In the genomic region with DNA sequence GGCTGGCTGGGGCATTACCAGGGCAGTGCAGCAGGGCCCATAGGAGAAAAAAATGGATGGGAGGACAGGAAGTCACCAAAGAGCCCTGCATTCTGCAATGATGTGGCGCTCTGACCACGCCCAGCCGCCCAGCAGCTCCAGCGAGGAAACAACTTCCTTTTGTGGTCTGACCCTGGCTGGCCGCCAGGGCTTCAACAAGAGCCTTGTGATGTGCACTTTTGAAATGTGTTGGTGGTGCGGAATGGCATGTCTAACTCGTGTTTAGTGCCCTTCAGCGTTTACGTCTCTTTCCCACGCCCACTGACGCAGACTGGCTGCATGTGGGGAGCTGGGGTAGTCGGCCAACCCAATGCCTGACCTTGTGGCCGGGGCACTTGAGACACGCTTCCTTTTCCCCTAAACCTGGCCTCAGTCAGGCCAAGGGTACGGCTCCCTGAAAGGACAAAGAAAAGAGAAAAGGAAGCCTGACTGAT, we compare ENCODE assay signal across 1 cellular context.
TF ChIP-seq lines count a peak whose summit lies in the region.

No MANE protein-coding gene starts in this region.

TF ChIP-seq in K562, 482 proteins besides CTCF, POLR2A, EP300 and RAD21 (continued from another document and continues in another):
- TF ChIP-seq, protein P1, sequence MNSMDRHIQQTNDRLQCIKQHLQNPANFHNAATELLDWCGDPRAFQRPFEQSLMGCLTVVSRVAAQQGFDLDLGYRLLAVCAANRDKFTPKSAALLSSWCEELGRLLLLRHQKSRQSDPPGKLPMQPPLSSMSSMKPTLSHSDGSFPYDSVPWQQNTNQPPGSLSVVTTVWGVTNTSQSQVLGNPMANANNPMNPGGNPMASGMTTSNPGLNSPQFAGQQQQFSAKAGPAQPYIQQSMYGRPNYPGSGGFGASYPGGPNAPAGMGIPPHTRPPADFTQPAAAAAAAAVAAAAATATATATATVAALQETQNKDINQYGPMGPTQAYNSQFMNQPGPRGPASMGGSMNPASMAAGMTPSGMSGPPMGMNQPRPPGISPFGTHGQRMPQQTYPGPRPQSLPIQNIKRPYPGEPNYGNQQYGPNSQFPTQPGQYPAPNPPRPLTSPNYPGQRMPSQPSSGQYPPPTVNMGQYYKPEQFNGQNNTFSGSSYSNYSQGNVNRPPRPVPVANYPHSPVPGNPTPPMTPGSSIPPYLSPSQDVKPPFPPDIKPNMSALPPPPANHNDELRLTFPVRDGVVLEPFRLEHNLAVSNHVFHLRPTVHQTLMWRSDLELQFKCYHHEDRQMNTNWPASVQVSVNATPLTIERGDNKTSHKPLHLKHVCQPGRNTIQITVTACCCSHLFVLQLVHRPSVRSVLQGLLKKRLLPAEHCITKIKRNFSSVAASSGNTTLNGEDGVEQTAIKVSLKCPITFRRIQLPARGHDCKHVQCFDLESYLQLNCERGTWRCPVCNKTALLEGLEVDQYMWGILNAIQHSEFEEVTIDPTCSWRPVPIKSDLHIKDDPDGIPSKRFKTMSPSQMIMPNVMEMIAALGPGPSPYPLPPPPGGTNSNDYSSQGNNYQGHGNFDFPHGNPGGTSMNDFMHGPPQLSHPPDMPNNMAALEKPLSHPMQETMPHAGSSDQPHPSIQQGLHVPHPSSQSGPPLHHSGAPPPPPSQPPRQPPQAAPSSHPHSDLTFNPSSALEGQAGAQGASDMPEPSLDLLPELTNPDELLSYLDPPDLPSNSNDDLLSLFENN (IDR thresholded peaks at IDR 0.05; ENCODE audit: low read depth in 2 of 2, low read length in 2 of 2): no peak
- 0 out of 2 replicates have a peak, but pooled peaks have one; percentile 66 for TF ChIP-seq E2F3 (CRISPR knock-in tag; IDR thresholded peaks at IDR 0.05)
- TF ChIP-seq CREM (IDR thresholded peaks at IDR 0.05; ENCODE audit: low read depth): peak; percentile 55; the same call in 1 of the 2 replicates
- no peak for TF ChIP-seq ZNF146 (CRISPR knock-in tag; IDR thresholded peaks at IDR 0.05; ENCODE audit: unreplicated experiment)
- TF ChIP-seq SMARCA5 (IDR thresholded peaks at IDR 0.05): no peak
- TF ChIP-seq SRF (CRISPR knock-in tag; IDR thresholded peaks at IDR 0.05): peak in 1 of 2 experiments; percentile 97; a peak in 2 of 4 replicates
- TF ChIP-seq LCOR (CRISPR knock-in tag; IDR thresholded peaks at IDR 0.05): 0 out of 2 replicates have a peak, but pooled peaks have one; percentile 23
- no peak for TF ChIP-seq NR2C2 (CRISPR knock-in tag; IDR thresholded peaks at IDR 0.05)
- peak; percentile 61; the same call in 1 of the 2 replicates for TF ChIP-seq NR2C2 (tag; IDR thresholded peaks at IDR 0.05)
- no peak for TF ChIP-seq CEBPZ (IDR thresholded peaks at IDR 0.05; ENCODE audit: borderline replicate concordance, low read depth, low read length)
- TF ChIP-seq RFX7 (CRISPR knock-in tag; IDR thresholded peaks at IDR 0.05): no peak
- TF ChIP-seq TAL1 (IDR thresholded peaks at IDR 0.05): no peak
- TF ChIP-seq HEY1 (CRISPR knock-in tag; IDR thresholded peaks at IDR 0.05; ENCODE audit: borderline replicate concordance): no peak
- TF ChIP-seq NCOR1 (IDR thresholded peaks at IDR 0.05): no peak
- TF ChIP-seq HCFC1 (IDR thresholded peaks at IDR 0.05; ENCODE audit: low read depth, low read length): no peak
- no peak for TF ChIP-seq BCL6 (CRISPR knock-in tag; IDR thresholded peaks at IDR 0.05)
- TF ChIP-seq PTTG1 (tag; IDR thresholded peaks at IDR 0.05; ENCODE audit: low read depth): no peak
- TF ChIP-seq ZNF778 (CRISPR knock-in tag; IDR thresholded peaks at IDR 0.05): no peak
- TF ChIP-seq MEIS2 (IDR thresholded peaks at IDR 0.05; ENCODE audit: partially characterized antibody): no peak
- TF ChIP-seq RBBP5 (IDR thresholded peaks at IDR 0.05; ENCODE audit: borderline replicate concordance, insufficient read depth, low read length, poor library complexity, severe bottlenecking): peak; percentile 59
- TF ChIP-seq ESRRA (IDR thresholded peaks at IDR 0.05; ENCODE audit: borderline replicate concordance, low read depth): peak; percentile 77; the same call in 1 of the 2 replicates
- TF ChIP-seq, protein P2, sequence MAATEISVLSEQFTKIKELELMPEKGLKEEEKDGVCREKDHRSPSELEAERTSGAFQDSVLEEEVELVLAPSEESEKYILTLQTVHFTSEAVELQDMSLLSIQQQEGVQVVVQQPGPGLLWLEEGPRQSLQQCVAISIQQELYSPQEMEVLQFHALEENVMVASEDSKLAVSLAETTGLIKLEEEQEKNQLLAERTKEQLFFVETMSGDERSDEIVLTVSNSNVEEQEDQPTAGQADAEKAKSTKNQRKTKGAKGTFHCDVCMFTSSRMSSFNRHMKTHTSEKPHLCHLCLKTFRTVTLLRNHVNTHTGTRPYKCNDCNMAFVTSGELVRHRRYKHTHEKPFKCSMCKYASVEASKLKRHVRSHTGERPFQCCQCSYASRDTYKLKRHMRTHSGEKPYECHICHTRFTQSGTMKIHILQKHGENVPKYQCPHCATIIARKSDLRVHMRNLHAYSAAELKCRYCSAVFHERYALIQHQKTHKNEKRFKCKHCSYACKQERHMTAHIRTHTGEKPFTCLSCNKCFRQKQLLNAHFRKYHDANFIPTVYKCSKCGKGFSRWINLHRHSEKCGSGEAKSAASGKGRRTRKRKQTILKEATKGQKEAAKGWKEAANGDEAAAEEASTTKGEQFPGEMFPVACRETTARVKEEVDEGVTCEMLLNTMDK (IDR thresholded peaks at IDR 0.05; ENCODE audit: borderline replicate concordance, insufficient read depth, low read depth, low read length, poor library complexity, severe bottlenecking): no peak
- peak; percentile 27; the same call in 1 of the 2 replicates for TF ChIP-seq GABPB1 (CRISPR knock-in tag; IDR thresholded peaks at IDR 0.05)
- TF ChIP-seq, protein P3, sequence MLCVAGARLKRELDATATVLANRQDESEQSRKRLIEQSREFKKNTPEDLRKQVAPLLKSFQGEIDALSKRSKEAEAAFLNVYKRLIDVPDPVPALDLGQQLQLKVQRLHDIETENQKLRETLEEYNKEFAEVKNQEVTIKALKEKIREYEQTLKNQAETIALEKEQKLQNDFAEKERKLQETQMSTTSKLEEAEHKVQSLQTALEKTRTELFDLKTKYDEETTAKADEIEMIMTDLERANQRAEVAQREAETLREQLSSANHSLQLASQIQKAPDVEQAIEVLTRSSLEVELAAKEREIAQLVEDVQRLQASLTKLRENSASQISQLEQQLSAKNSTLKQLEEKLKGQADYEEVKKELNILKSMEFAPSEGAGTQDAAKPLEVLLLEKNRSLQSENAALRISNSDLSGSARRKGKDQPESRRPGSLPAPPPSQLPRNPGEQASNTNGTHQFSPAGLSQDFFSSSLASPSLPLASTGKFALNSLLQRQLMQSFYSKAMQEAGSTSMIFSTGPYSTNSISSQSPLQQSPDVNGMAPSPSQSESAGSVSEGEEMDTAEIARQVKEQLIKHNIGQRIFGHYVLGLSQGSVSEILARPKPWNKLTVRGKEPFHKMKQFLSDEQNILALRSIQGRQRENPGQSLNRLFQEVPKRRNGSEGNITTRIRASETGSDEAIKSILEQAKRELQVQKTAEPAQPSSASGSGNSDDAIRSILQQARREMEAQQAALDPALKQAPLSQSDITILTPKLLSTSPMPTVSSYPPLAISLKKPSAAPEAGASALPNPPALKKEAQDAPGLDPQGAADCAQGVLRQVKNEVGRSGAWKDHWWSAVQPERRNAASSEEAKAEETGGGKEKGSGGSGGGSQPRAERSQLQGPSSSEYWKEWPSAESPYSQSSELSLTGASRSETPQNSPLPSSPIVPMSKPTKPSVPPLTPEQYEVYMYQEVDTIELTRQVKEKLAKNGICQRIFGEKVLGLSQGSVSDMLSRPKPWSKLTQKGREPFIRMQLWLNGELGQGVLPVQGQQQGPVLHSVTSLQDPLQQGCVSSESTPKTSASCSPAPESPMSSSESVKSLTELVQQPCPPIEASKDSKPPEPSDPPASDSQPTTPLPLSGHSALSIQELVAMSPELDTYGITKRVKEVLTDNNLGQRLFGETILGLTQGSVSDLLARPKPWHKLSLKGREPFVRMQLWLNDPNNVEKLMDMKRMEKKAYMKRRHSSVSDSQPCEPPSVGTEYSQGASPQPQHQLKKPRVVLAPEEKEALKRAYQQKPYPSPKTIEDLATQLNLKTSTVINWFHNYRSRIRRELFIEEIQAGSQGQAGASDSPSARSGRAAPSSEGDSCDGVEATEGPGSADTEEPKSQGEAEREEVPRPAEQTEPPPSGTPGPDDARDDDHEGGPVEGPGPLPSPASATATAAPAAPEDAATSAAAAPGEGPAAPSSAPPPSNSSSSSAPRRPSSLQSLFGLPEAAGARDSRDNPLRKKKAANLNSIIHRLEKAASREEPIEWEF (CRISPR knock-in tag; IDR thresholded peaks at IDR 0.05): no peak
- no peak for TF ChIP-seq KAT7 (CRISPR knock-in tag; IDR thresholded peaks at IDR 0.05; ENCODE audit: borderline replicate concordance)
- TF ChIP-seq, protein P4, sequence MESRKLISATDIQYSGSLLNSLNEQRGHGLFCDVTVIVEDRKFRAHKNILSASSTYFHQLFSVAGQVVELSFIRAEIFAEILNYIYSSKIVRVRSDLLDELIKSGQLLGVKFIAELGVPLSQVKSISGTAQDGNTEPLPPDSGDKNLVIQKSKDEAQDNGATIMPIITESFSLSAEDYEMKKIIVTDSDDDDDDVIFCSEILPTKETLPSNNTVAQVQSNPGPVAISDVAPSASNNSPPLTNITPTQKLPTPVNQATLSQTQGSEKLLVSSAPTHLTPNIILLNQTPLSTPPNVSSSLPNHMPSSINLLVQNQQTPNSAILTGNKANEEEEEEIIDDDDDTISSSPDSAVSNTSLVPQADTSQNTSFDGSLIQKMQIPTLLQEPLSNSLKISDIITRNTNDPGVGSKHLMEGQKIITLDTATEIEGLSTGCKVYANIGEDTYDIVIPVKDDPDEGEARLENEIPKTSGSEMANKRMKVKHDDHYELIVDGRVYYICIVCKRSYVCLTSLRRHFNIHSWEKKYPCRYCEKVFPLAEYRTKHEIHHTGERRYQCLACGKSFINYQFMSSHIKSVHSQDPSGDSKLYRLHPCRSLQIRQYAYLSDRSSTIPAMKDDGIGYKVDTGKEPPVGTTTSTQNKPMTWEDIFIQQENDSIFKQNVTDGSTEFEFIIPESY (CRISPR knock-in tag; IDR thresholded peaks at IDR 0.05): 0 out of 2 replicates have a peak, but pooled peaks have one; percentile 16
- peak; percentile 97 for TF ChIP-seq NFIC (IDR thresholded peaks at IDR 0.05)
- TF ChIP-seq, protein P5, sequence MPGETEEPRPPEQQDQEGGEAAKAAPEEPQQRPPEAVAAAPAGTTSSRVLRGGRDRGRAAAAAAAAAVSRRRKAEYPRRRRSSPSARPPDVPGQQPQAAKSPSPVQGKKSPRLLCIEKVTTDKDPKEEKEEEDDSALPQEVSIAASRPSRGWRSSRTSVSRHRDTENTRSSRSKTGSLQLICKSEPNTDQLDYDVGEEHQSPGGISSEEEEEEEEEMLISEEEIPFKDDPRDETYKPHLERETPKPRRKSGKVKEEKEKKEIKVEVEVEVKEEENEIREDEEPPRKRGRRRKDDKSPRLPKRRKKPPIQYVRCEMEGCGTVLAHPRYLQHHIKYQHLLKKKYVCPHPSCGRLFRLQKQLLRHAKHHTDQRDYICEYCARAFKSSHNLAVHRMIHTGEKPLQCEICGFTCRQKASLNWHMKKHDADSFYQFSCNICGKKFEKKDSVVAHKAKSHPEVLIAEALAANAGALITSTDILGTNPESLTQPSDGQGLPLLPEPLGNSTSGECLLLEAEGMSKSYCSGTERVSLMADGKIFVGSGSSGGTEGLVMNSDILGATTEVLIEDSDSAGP (CRISPR knock-in tag; IDR thresholded peaks at IDR 0.05): no peak
- no peak for TF ChIP-seq POLR2AphosphoS2 (IDR thresholded peaks at IDR 0.05; ENCODE audit: low read length)
- peak; percentile 10; the same call in 1 of the 2 replicates for TF ChIP-seq PHF8 (IDR thresholded peaks at IDR 0.05; ENCODE audit: borderline replicate concordance, low read length)
- TF ChIP-seq ZNF408 (CRISPR knock-in tag; IDR thresholded peaks at IDR 0.05; ENCODE audit: low read depth): no peak
- no peak for TF ChIP-seq ZC3H4 (CRISPR knock-in tag; IDR thresholded peaks at IDR 0.05; ENCODE audit: borderline replicate concordance)
- TF ChIP-seq ZNF124 (CRISPR knock-in tag; IDR thresholded peaks at IDR 0.05): no peak
- TF ChIP-seq RHOXF2B (CRISPR knock-in tag; conservative IDR thresholded peaks at IDR 0.05): 0 out of 2 replicates have a peak, but pooled peaks have one; percentile 23
- no peak for TF ChIP-seq MIER1 (IDR thresholded peaks at IDR 0.05; ENCODE audit: low read depth)
- 0 out of 2 replicates have a peak, but pooled peaks have one; percentile 48 for TF ChIP-seq ZSCAN32 (CRISPR knock-in tag; IDR thresholded peaks at IDR 0.05)
- TF ChIP-seq CREBBP (IDR thresholded peaks at IDR 0.05; ENCODE audit: low read depth, low read length): no peak
- no peak for TF ChIP-seq THRA (IDR thresholded peaks at IDR 0.05)
- TF ChIP-seq, protein P6, sequence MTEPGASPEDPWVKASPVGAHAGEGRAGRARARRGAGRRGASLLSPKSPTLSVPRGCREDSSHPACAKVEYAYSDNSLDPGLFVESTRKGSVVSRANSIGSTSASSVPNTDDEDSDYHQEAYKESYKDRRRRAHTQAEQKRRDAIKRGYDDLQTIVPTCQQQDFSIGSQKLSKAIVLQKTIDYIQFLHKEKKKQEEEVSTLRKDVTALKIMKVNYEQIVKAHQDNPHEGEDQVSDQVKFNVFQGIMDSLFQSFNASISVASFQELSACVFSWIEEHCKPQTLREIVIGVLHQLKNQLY (CRISPR knock-in tag; conservative IDR thresholded peaks at IDR 0.05): no peak
- TF ChIP-seq SREBF2 (CRISPR knock-in tag; IDR thresholded peaks at IDR 0.05): no peak
- peak; percentile 58; the same call in 1 of the 2 replicates for TF ChIP-seq SMAD4 (CRISPR knock-in tag; conservative IDR thresholded peaks at IDR 0.05)
